ENCODE assay signal across 24 cellular contexts in genomic region chrX:14675500-14675899, GRCh38.
"Had no signal": no experiment of that assay in that cellular context is flagged by ENCODE, and none has a peak within 500 bp of the region (broad histone marks: within the 10 kb centered on the region; RNA-seq: fewer than 3 reads in every experiment).

No MANE protein-coding gene starts in this region.

- DNase-seq: effector CD4-positive, alpha-beta T cell; endodermal cell; erythroblast; foreskin keratinocyte; kidney; left cardiac atrium; left ventricle myocardium superior; mesenchymal stem cell; naive thymus-derived CD8-positive, alpha-beta T cell; psoas muscle; retina; right lobe of liver; spleen; stimulated activated CD4-positive, alpha-beta T cell treated with anti-CD3 and anti-CD28 coated beads, Interleukin-2, amount 100 ng/mL, for 24 hours; stimulated activated CD4-positive, alpha-beta T cell treated with anti-CD3 and anti-CD28 coated beads, Interleukin-4, amount 100 ng/mL, for 4 hours; stimulated activated naive B cell treated with anti-CD40 and anti-IgM and Interleukin-4, amounts not matched to agents 10 μg/mL and 1 μg/mL and 100 μg/mL, for 72 hours; stimulated activated naive CD8-positive, alpha-beta T cell treated with anti-CD3 and anti-CD28 coated beads, Interleukin-15, amount 100 ng/mL, for 72 hours; testis; upper lobe of right lung had no signal

- H3K4me3 ChIP-seq: coronary artery, hepatocyte, lung, psoas muscle, right lobe of liver, spleen, testis, tibial nerve, upper lobe of right lung had no signal

- H3K4me1 ChIP-seq: psoas muscle, right lobe of liver, spleen, testis, tibial nerve, upper lobe of right lung had no signal

- H3K9me3 ChIP-seq: neutrophil, psoas muscle, right lobe of liver, spleen, testis, tibial nerve, upper lobe of right lung had no signal

- ATAC-seq: foreskin keratinocyte; left cardiac atrium; left ventricle myocardium superior; naive thymus-derived CD8-positive, alpha-beta T cell; psoas muscle; right lobe of liver; stimulated activated naive B cell treated with anti-CD40 and anti-IgM and Interleukin-4, amounts not matched to agents 10 μg/mL and 1 μg/mL and 100 μg/mL, for 72 hours; stimulated activated naive CD8-positive, alpha-beta T cell treated with anti-CD3 and anti-CD28 coated beads, Interleukin-15, amount 100 ng/mL, for 72 hours; upper lobe of right lung had no signal

- H3K36me3 ChIP-seq: neutrophil, right lobe of liver, spleen, tibial nerve, upper lobe of right lung had no signal
